10 cellular contexts compared by ENCODE assay signal in genomic region chr10:13056461-13057077, GRCh38. TPM values are rescaled to one million over a fixed set of nuclear protein-coding genes. Genes with fewer than 3 reads are reported as not detected.
DNase-seq lines count a peak whose midpoint lies in the region; ATAC-seq and TF ChIP-seq lines count a peak whose summit lies in the region.
"Had no signal": no experiment of that assay in that cellular context is flagged by ENCODE, and none has a peak within 500 bp of the region (broad histone marks: within the 10 kb centered on the region; RNA-seq: fewer than 3 reads in every experiment).

No MANE protein-coding gene starts in this region.

- H3K27ac ChIP-seq in heart right ventricle, result no peak overlapping the region
- no peak overlapping the region for H3K27ac ChIP-seq in gastroesophageal sphincter

- intact Hi-C loops in heart right ventricle (cut with DNase I), result loop anchor here in 2 of 10 donors (10.0 kb wide), 2 partner anchors 272 to 342 kb away; no protein-coding TSS in a partner anchor
- intact Hi-C loops in Right ventricle myocardium inferior (cut with DNase I), result no loop called here

- TF ChIP-seq CTCF in heart right ventricle (IDR thresholded peaks at IDR 0.05), result peak in 7 of 9 donors; percentile 26 to 50 (median 38)
- peak in 3 of 4 experiments; percentile 28 to 49 (median 32) for TF ChIP-seq CTCF in gastroesophageal sphincter (IDR thresholded peaks at IDR 0.05)

- ATAC-seq in heart right ventricle, result no peak
- no peak for ATAC-seq in Right ventricle myocardium inferior
- peak; percentile 67; the same call in 2 of the 3 replicates for ATAC-seq in SK-N-SH treated with all-trans-retinoic acid at 6 μM for 48 hours
- no peak for ATAC-seq in gastroesophageal sphincter
- ATAC-seq: activated CD8-positive, alpha-beta T cell treated with anti-CD3 and anti-CD28 coated beads for 36 hours; esophagus mucosa had no signal

- H3K27me3 ChIP-seq in heart right ventricle, result peaks cover 0 to 17% (median under 1%) of the 10 kb centered on the region in 7 donors
- peaks cover 13% of the 10 kb centered on the region for H3K27me3 ChIP-seq in gastroesophageal sphincter

- H3K9me3 ChIP-seq in heart right ventricle (no peaks in the 10 kb centered on the region), gastroesophageal sphincter (no peaks in the 10 kb centered on the region)

- H3K36me3 ChIP-seq in heart right ventricle, result no peaks in the 10 kb centered on the region
- no peaks in the 10 kb centered on the region for H3K36me3 ChIP-seq in gastroesophageal sphincter

- TF ChIP-seq POLR2A in gastroesophageal sphincter (IDR thresholded peaks at IDR 0.05), result no peak

- H3K4me1 ChIP-seq in heart right ventricle, result no peaks in the 10 kb centered on the region
- H3K4me1 ChIP-seq in gastroesophageal sphincter, result no peaks in the 10 kb centered on the region

- H3K4me3 ChIP-seq in heart right ventricle (no peak overlapping the region), gastroesophageal sphincter (no peak overlapping the region)

- DNase-seq in heart right ventricle (no peak), Right ventricle myocardium inferior (ENCODE audit: missing footprints) (no peak), glomerular visceral epithelial cell (ENCODE audit: extremely low spot score) (no peak), GDM1 (lab: John Stamatoyannopoulos, UW) (no peak)
- DNase-seq in activated CD4-positive, CD25-positive, alpha-beta regulatory T cell (lab: John Stamatoyannopoulos, UW), result no peak
- DNase-seq in central memory CD4-positive, alpha-beta T cell, result no peak
- DNase-seq: activated CD8-positive, alpha-beta T cell treated with anti-CD3 and anti-CD28 coated beads for 36 hours had no signal

- TF ChIP-seq EP300 in gastroesophageal sphincter (IDR thresholded peaks at IDR 0.05), result no peak

- WGBS in heart right ventricle, 2 donors, result 73 to 77% methylated on average over 6 of the region's 6 CpGs
- 66 to 82% methylated on average over 2 to 5 of the region's 6 CpGs for WGBS in gastroesophageal sphincter (ENCODE audit: low coverage in 1 of 2), 2 donors

TF ChIP-seq in SK-N-SH treated with all-trans-retinoic acid at 6 μM for 48 hours, 23 proteins besides CTCF, POLR2A, EP300 and RAD21:
- TF ChIP-seq CSRNP3 (CRISPR knock-in tag; IDR thresholded peaks at IDR 0.05), result no peak

RNA-seq across cellular contexts. Expression of gene OPTN, which starts 43.4 kb away (rescaled TPM):
- 100 to 1,000 TPM; 111 to 218 (median 133) TPM for total RNA-seq in heart right ventricle
- 10 to 100 TPM; 59.0 to 95.5 TPM for polyA plus RNA-seq in heart right ventricle
- 146 TPM for total RNA-seq in Right ventricle myocardium inferior
- total RNA-seq in gastroesophageal sphincter, result 100 to 1,000 TPM in 1 of 4 donors, 10 to 100 TPM in 3; 69.0 to 103 (median 82.2) TPM

RNA-seq across cellular contexts. Expression of gene CCDC3, which starts 55.1 kb away (rescaled TPM):
- total RNA-seq in heart right ventricle, result 10 to 100 TPM in 1 of 10 donors, 1 to 10 TPM in 9; 2.6 to 14.3 (median 7.2) TPM
- 1 to 10 TPM; 5.2 to 5.5 TPM for polyA plus RNA-seq in heart right ventricle
- 4.7 TPM for total RNA-seq in Right ventricle myocardium inferior
- 10 to 100 TPM; 12.2 to 66.1 (median 16.0) TPM for total RNA-seq in gastroesophageal sphincter
- total RNA-seq: activated CD8-positive, alpha-beta T cell treated with anti-CD3 and anti-CD28 coated beads for 36 hours had no signal
